In the genomic region with DNA sequence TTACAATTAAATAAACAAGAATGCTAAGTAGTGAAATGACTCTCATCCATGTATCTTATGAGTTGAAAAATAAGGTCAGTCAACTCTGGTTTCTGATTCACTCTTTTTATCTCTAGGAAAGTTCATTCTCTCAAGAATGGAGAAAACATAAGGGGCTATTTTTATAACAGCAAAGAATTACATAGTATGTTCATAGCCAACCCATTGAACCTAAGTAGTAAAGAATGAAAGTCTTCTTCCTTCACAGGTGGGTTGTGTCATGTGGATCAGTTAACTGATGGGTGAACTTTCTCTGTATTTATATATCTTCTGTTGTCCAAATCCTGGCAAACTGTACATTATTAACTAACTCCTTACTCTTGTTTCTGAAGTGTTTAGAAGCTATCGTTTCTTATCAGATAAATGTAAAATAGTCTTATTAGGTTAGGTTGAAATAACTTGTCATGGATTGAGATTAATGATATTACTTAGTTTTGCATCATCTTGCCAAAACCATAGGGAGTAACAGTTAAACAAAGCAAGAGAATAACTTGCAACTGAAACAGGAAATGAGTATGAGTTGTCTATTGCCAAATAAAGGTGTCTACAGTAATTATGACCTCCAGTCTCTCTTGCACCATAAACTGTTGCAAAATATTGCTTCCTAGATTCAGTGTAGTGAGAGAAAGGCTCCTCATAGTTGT, we compare ENCODE assay signal across 8 cellular contexts.
DNase-seq lines count a peak whose midpoint lies in the region; ATAC-seq, FAIRE-seq and TF ChIP-seq lines count a peak whose summit lies in the region.

No MANE protein-coding gene starts in this region.

- H3K36me3 ChIP-seq in kidney (ENCODE audit: control insufficient read depth in 1 of 2, insufficient read depth in 2 of 2, low read length in 2 of 2) = no peaks in the 10 kb centered on the region

- intact Hi-C loops in activated T-helper 1 cell treated with anti-CD3 and anti-CD28 coated beads, Interleukin-12 subunit alpha, Interleukin-12 subunit beta, Interleukin-2, Interleukin-4 antibody, amounts not matched to agents 30 ng/mL and 10 ng/mL and 1 ng/mL, durations not matched to agents 14 hours and 24 hours and 36 hours (cut with micrococcal nuclease) = loop anchor here (1.0 to 5.0 kb wide), 3 partner anchors 23 to 229 kb away; partner anchors contain the start of gene LSM8
- intact Hi-C loops in kidney (cut with DNase I) = no loop called here

- no peak for FAIRE-seq in kidney (lab: Jason Lieb, UNC)

- H3K4me3 ChIP-seq in kidney (ENCODE audit: low read length in 2 of 2) = no peak overlapping the region

- no peaks in the 10 kb centered on the region for H3K27me3 Mint-ChIP-seq in activated T-helper 1 cell treated with anti-CD3 and anti-CD28 coated beads, Interleukin-12 subunit alpha, Interleukin-12 subunit beta, Interleukin-2, Interleukin-4 antibody, amounts not matched to agents 30 ng/mL and 10 ng/mL and 1 ng/mL, durations not matched to agents 14 hours and 24 hours and 36 hours (ENCODE audit: insufficient read depth)

- H3K27ac Mint-ChIP-seq in activated T-helper 1 cell treated with anti-CD3 and anti-CD28 coated beads, Interleukin-12 subunit alpha, Interleukin-12 subunit beta, Interleukin-2, Interleukin-4 antibody, amounts not matched to agents 30 ng/mL and 10 ng/mL and 1 ng/mL, durations not matched to agents 14 hours and 24 hours and 36 hours = peak overlapping the region; percentile 78

- TF ChIP-seq CTCF in kidney (IDR thresholded peaks at IDR 0.05; ENCODE audit: borderline replicate concordance, extremely low read depth, insufficient read depth) = no peak

- ATAC-seq in GM21390 (IDR thresholded peaks at IDR 0.05; ENCODE audit: unreplicated experiment) (peak; percentile 80), HG03432 (IDR thresholded peaks at IDR 0.05; ENCODE audit: unreplicated experiment) (peak; percentile 85)

- H3K9ac ChIP-seq in kidney (ENCODE audit: low read length in 2 of 2) = no peak overlapping the region

- H3K27ac ChIP-seq in kidney (ENCODE audit: low read depth in 2 of 2, low read length in 2 of 2) = no peak overlapping the region

- H3K36me3 Mint-ChIP-seq in activated T-helper 1 cell treated with anti-CD3 and anti-CD28 coated beads, Interleukin-12 subunit alpha, Interleukin-12 subunit beta, Interleukin-2, Interleukin-4 antibody, amounts not matched to agents 30 ng/mL and 10 ng/mL and 1 ng/mL, durations not matched to agents 14 hours and 24 hours and 36 hours (ENCODE audit: low read depth) = peaks cover 12% of the 10 kb centered on the region

- H3K4me3 Mint-ChIP-seq in activated T-helper 1 cell treated with anti-CD3 and anti-CD28 coated beads, Interleukin-12 subunit alpha, Interleukin-12 subunit beta, Interleukin-2, Interleukin-4 antibody, amounts not matched to agents 30 ng/mL and 10 ng/mL and 1 ng/mL, durations not matched to agents 14 hours and 24 hours and 36 hours = no peak overlapping the region

- H3K9me3 ChIP-seq in kidney (ENCODE audit: control insufficient read depth in 1 of 2, low read length in 2 of 2) = no peaks in the 10 kb centered on the region

- DNase-seq in GF-D8 (lab: John Stamatoyannopoulos, UW) = peak; percentile 95
- DNase-seq in activated T-helper 1 cell treated with anti-CD3 and anti-CD28 coated beads, Interleukin-12 subunit alpha, Interleukin-12 subunit beta, Interleukin-2, Interleukin-4 antibody, amounts not matched to agents 30 ng/mL and 10 ng/mL and 1 ng/mL, durations not matched to agents 14 hours and 24 hours and 36 hours (ENCODE audit: low spot score) = no peak
- no peak for DNase-seq in NCI-H2171 (lab: John Stamatoyannopoulos, UW)
- no peak for DNase-seq in kidney
- DNase-seq in central memory CD4-positive, alpha-beta T cell = no peak
- DNase-seq in D341Med (ENCODE audit: low spot score) = no peak

- no peaks in the 10 kb centered on the region for H3K4me1 ChIP-seq in kidney (ENCODE audit: control insufficient read depth in 1 of 2, insufficient read depth in 1 of 2, low read depth in 1 of 2, low read length in 2 of 2)

- peaks cover 35% of the 10 kb centered on the region for H3K4me1 Mint-ChIP-seq in activated T-helper 1 cell treated with anti-CD3 and anti-CD28 coated beads, Interleukin-12 subunit alpha, Interleukin-12 subunit beta, Interleukin-2, Interleukin-4 antibody, amounts not matched to agents 30 ng/mL and 10 ng/mL and 1 ng/mL, durations not matched to agents 14 hours and 24 hours and 36 hours (ENCODE audit: low read depth)

- H3K9me3 Mint-ChIP-seq in activated T-helper 1 cell treated with anti-CD3 and anti-CD28 coated beads, Interleukin-12 subunit alpha, Interleukin-12 subunit beta, Interleukin-2, Interleukin-4 antibody, amounts not matched to agents 30 ng/mL and 10 ng/mL and 1 ng/mL, durations not matched to agents 14 hours and 24 hours and 36 hours = peaks cover 58% of the 10 kb centered on the region
